12 cellular contexts compared by ENCODE assay signal in genomic region chr1:168468042-168468809, GRCh38.
DNase-seq lines count a peak whose midpoint lies in the region; ATAC-seq lines count a peak whose summit lies in the region.
"Had no signal": no experiment of that assay in that cellular context is flagged by ENCODE, and none has a peak within 500 bp of the region (broad histone marks: within the 10 kb centered on the region; RNA-seq: fewer than 3 reads in every experiment).

No MANE protein-coding gene starts in this region.

- peak overlapping the region; percentile 36 for H3K4me3 Mint-ChIP-seq in activated naive CD8-positive, alpha-beta T cell treated with anti-CD3 and anti-CD28 coated beads, Interleukin-2, amount 50 U/mL, for 24 hours
- H3K4me3 Mint-ChIP-seq in naive thymus-derived CD4-positive, alpha-beta T cell = peak overlapping the region in 9 of 10 donors; percentile 19 to 66 (median 54)
- H3K4me3 Mint-ChIP-seq: nephron progenitor cell had no signal

- H2AFZ ChIP-seq in GM23248 = peak overlapping the region; percentile 2; the same call in 1 of the 2 replicates

- H3K4me1 ChIP-seq in BLaER1 treated with 17β-estradiol and CSF1 and Interleukin-3, amounts not matched to agents 10 nM and 100 nM = peaks cover 24 to 37% (median 28%) of the 10 kb centered on the region in 10 experiments
- H3K4me1 ChIP-seq in GM23248 (ENCODE audit: insufficient read depth) = peaks cover 44% of the 10 kb centered on the region
- peaks cover 40 to 51% of the 10 kb centered on the region in 2 donors for H3K4me1 ChIP-seq in naive thymus-derived CD4-positive, alpha-beta T cell (ENCODE audit: control insufficient read depth in 2 of 2, insufficient read depth in 2 of 2, low read length in 2 of 2)

- no peaks in the 10 kb centered on the region for H3K27me3 Mint-ChIP-seq in activated naive CD8-positive, alpha-beta T cell treated with anti-CD3 and anti-CD28 coated beads, Interleukin-2, amount 50 U/mL, for 24 hours
- no peaks in the 10 kb centered on the region for H3K27me3 Mint-ChIP-seq in naive thymus-derived CD4-positive, alpha-beta T cell

- H3K27me3 ChIP-seq in BLaER1 treated with 17β-estradiol and CSF1 and Interleukin-3, amounts not matched to agents 10 nM and 100 nM = no peaks in the 10 kb centered on the region
- H3K27me3 ChIP-seq in GM23248 (replicated peaks; ENCODE audit: insufficient read depth) = no peaks in the 10 kb centered on the region
- no peaks in the 10 kb centered on the region for H3K27me3 ChIP-seq in naive thymus-derived CD4-positive, alpha-beta T cell (ENCODE audit: control insufficient read depth in 2 of 2, insufficient read depth in 2 of 2, low read length in 2 of 2)

- DNase-seq in GM23248 = no peak
- no peak for DNase-seq in activated naive CD8-positive, alpha-beta T cell treated with anti-CD3 and anti-CD28 coated beads, Interleukin-2, amount 50 U/mL, for 24 hours
- DNase-seq in naive thymus-derived CD4-positive, alpha-beta T cell = no peak
- DNase-seq in activated CD4-positive, CD25-positive, alpha-beta regulatory T cell (lab: John Stamatoyannopoulos, UW) = no peak
- DNase-seq in AML-193 (lab: John Stamatoyannopoulos, UW) = no peak
- DNase-seq: activated CD8-positive, alpha-beta memory T cell treated with anti-CD3 and anti-CD28 coated beads, Interleukin-2, amount 50 U/mL, for 48 hours; nephron progenitor cell; stimulated activated CD4-positive, alpha-beta T cell treated with anti-CD3 and anti-CD28 coated beads, Interleukin-4, amount 100 ng/mL, for 24 hours had no signal

- peaks cover 4% of the 10 kb centered on the region for H3K9me3 Mint-ChIP-seq in activated naive CD8-positive, alpha-beta T cell treated with anti-CD3 and anti-CD28 coated beads, Interleukin-2, amount 50 U/mL, for 24 hours
- H3K9me3 Mint-ChIP-seq in naive thymus-derived CD4-positive, alpha-beta T cell = peaks cover 0 to 21% (median 4%) of the 10 kb centered on the region in 11 donors

- no peaks in the 10 kb centered on the region for H3K36me3 Mint-ChIP-seq in activated naive CD8-positive, alpha-beta T cell treated with anti-CD3 and anti-CD28 coated beads, Interleukin-2, amount 50 U/mL, for 24 hours (ENCODE audit: low read depth)
- H3K36me3 Mint-ChIP-seq in naive thymus-derived CD4-positive, alpha-beta T cell = peaks cover 0 to 27% (median 0%) of the 10 kb centered on the region in 5 donors

- no peak overlapping the region for H3K4me3 ChIP-seq in BLaER1 treated with 17β-estradiol and CSF1 and Interleukin-3, amounts not matched to agents 10 nM and 100 nM
- H3K4me3 ChIP-seq in GM23248 = no peak overlapping the region
- peak overlapping the region; percentile 7 for H3K4me3 ChIP-seq in naive thymus-derived CD4-positive, alpha-beta T cell (ENCODE audit: low read length)
- H3K4me3 ChIP-seq: coronary artery had no signal

- H3K36me3 ChIP-seq in BLaER1 treated with 17β-estradiol and CSF1 and Interleukin-3, amounts not matched to agents 10 nM and 100 nM = no peaks in the 10 kb centered on the region
- H3K36me3 ChIP-seq in GM23248 (ENCODE audit: low read depth) = no peaks in the 10 kb centered on the region
- no peaks in the 10 kb centered on the region for H3K36me3 ChIP-seq in naive thymus-derived CD4-positive, alpha-beta T cell (ENCODE audit: control insufficient read depth in 2 of 3, insufficient read depth in 3 of 3, low read length in 3 of 3)

- WGBS in GM23248 (ENCODE audit: low coverage in 1 of 2, low lambda C conversion rate in 2 of 2, missing lambda C conversion rate in 2 of 2), 2 experiments = 63 to 64% methylated on average over 5 of the region's 5 CpGs

- peak overlapping the region; percentile 86 for H3K27ac Mint-ChIP-seq in activated naive CD8-positive, alpha-beta T cell treated with anti-CD3 and anti-CD28 coated beads, Interleukin-2, amount 50 U/mL, for 24 hours
- peak overlapping the region in 7 of 9 donors; percentile 27 to 89 (median 75) for H3K27ac Mint-ChIP-seq in naive thymus-derived CD4-positive, alpha-beta T cell

- H3K9me3 ChIP-seq in BLaER1 treated with 17β-estradiol and CSF1 and Interleukin-3, amounts not matched to agents 10 nM and 100 nM (replicated peaks in 1 of 11) = 0 out of 22 replicates have a peak, but pooled peaks cover 0 to under 1% (median 0%) of the 10 kb centered on the region in 11 experiments
- no peaks in the 10 kb centered on the region for H3K9me3 ChIP-seq in GM23248 (ENCODE audit: low read depth)
- no peaks in the 10 kb centered on the region for H3K9me3 ChIP-seq in naive thymus-derived CD4-positive, alpha-beta T cell (ENCODE audit: control insufficient read depth in 2 of 3, low read length in 3 of 3)

- H3K79me2 ChIP-seq in GM23248 (ENCODE audit: insufficient read depth) = no peaks in the 10 kb centered on the region

- H3K9ac ChIP-seq in BLaER1 treated with 17β-estradiol and CSF1 and Interleukin-3, amounts not matched to agents 10 nM and 100 nM = no peak overlapping the region
- H3K9ac ChIP-seq in GM23248 = no peak overlapping the region

- H3K27ac ChIP-seq in BLaER1 treated with 17β-estradiol and CSF1 and Interleukin-3, amounts not matched to agents 10 nM and 100 nM = no peak overlapping the region
- peak overlapping the region; percentile 38 for H3K27ac ChIP-seq in GM23248
- no peak overlapping the region for H3K27ac ChIP-seq in naive thymus-derived CD4-positive, alpha-beta T cell (ENCODE audit: low read depth, low read length)

- intact Hi-C loops in naive thymus-derived CD4-positive, alpha-beta T cell (cut with micrococcal nuclease) = loop anchor here in 1 of 2 donors (5.0 kb wide), 1 partner anchor 61 kb away; no protein-coding TSS in a partner anchor

- POLR2A ChIA-PET in naive thymus-derived CD4-positive, alpha-beta T cell (lab: Charles Lee) = interaction anchor here (0.8 to 1.6 kb wide), 6 partner anchors 14 to 67 kb away, joined by 3 to 6 read pairs (median 4); no protein-coding TSS in a partner anchor

- ATAC-seq in activated naive CD8-positive, alpha-beta T cell treated with anti-CD3 and anti-CD28 coated beads, Interleukin-2, amount 50 U/mL, for 24 hours = no peak
- ATAC-seq in naive thymus-derived CD4-positive, alpha-beta T cell = no peak
- ATAC-seq in HG02970 (IDR thresholded peaks at IDR 0.05; ENCODE audit: low FRiP score, unreplicated experiment) (no peak), HG03045 (IDR thresholded peaks at IDR 0.05; ENCODE audit: unreplicated experiment) (no peak)

- no peaks in the 10 kb centered on the region for H4K20me1 ChIP-seq in BLaER1 treated with 17β-estradiol and CSF1 and Interleukin-3, amounts not matched to agents 10 nM and 100 nM
- no peaks in the 10 kb centered on the region for H4K20me1 ChIP-seq in GM23248 (ENCODE audit: insufficient read depth)

- no peaks in the 10 kb centered on the region for H3K9me2 ChIP-seq in GM23248 (ENCODE audit: insufficient read depth)

- in situ Hi-C loops in GM23248 (cut with MboI) = no loop called here

- H3K4me2 ChIP-seq in BLaER1 treated with 17β-estradiol and CSF1 and Interleukin-3, amounts not matched to agents 10 nM and 100 nM = peak overlapping the region; percentile 59 to 73 (median 63)
- peak overlapping the region; percentile 72 for H3K4me2 ChIP-seq in GM23248 (ENCODE audit: unreplicated experiment)

- peaks cover 45% of the 10 kb centered on the region for H3F3A ChIP-seq in GM23248 (ENCODE audit: insufficient read depth)

- H3K4me1 Mint-ChIP-seq in activated naive CD8-positive, alpha-beta T cell treated with anti-CD3 and anti-CD28 coated beads, Interleukin-2, amount 50 U/mL, for 24 hours = peaks cover 61% of the 10 kb centered on the region
- peaks cover 45 to 66% (median 62%) of the 10 kb centered on the region in 7 donors for H3K4me1 Mint-ChIP-seq in naive thymus-derived CD4-positive, alpha-beta T cell

- CTCF ChIA-PET in naive thymus-derived CD4-positive, alpha-beta T cell (lab: Charles Lee) = interaction anchor here (0.9 to 1.6 kb wide), 3 partner anchors 28 to 126 kb away, joined by 3 to 6 read pairs (median 4); no protein-coding TSS in a partner anchor
